ENCODE assay signal across 14 cellular contexts in genomic region chr3:41581700-41582099, GRCh38.
DNase-seq lines count a peak whose midpoint lies in the region; ATAC-seq and TF ChIP-seq lines count a peak whose summit lies in the region.
"Had no signal": no experiment of that assay in that cellular context is flagged by ENCODE, and none has a peak within 500 bp of the region (broad histone marks: within the 10 kb centered on the region; RNA-seq: fewer than 3 reads in every experiment).

No MANE protein-coding gene starts in this region.

- H3K36me3 Mint-ChIP-seq in CD14-positive monocyte = no peaks in the 10 kb centered on the region

- no peak overlapping the region for H3K4me3 ChIP-seq in foreskin fibroblast (ENCODE audit: low read depth in 1 of 2, low read length in 2 of 2)
- H3K4me3 ChIP-seq: thoracic aorta had no signal

- intact Hi-C loops in CD14-positive monocyte (cut with micrococcal nuclease) = no loop called here

- peaks cover 0 to 1% (median 0%) of the 10 kb centered on the region in 3 donors for H3K27me3 Mint-ChIP-seq in CD14-positive monocyte (ENCODE audit: low read depth in 3 of 3)
- H3K27me3 Mint-ChIP-seq: activated naive CD4-positive, alpha-beta T cell treated with anti-CD3 and anti-CD28 coated beads, Interleukin-2, amount 50 U/mL, for 24 hours had no signal

- H3K4me3 Mint-ChIP-seq in CD14-positive monocyte = no peak overlapping the region
- H3K4me3 Mint-ChIP-seq: activated naive CD4-positive, alpha-beta T cell treated with anti-CD3 and anti-CD28 coated beads, Interleukin-2, amount 50 U/mL, for 24 hours had no signal

- peak overlapping the region in 1 of 7 donors; percentile 7 for H3K27ac Mint-ChIP-seq in CD14-positive monocyte
- H3K27ac Mint-ChIP-seq: activated naive CD4-positive, alpha-beta T cell treated with anti-CD3 and anti-CD28 coated beads, Interleukin-2, amount 50 U/mL, for 24 hours had no signal

- no peaks in the 10 kb centered on the region for H3K4me1 Mint-ChIP-seq in CD14-positive monocyte

- TF ChIP-seq CTCF in GM13977 (IDR thresholded peaks at IDR 0.05; ENCODE audit: extremely low read depth, insufficient read depth, missing control alignments) (no peak), CD14-positive monocyte (IDR thresholded peaks at IDR 0.05) (no peak), foreskin fibroblast (IDR thresholded peaks at IDR 0.05; ENCODE audit: low read depth, low read length) (no peak)

- ATAC-seq in GM19467 (IDR thresholded peaks at IDR 0.05; ENCODE audit: unreplicated experiment) (peak; percentile 88), HG02981 (IDR thresholded peaks at IDR 0.05; ENCODE audit: unreplicated experiment) (peak; percentile 98)
- ATAC-seq: PC-3 had no signal

- DNase-seq in GM13977 (ENCODE audit: low spot score) = peak; percentile 75
- DNase-seq in NAMALWA (ENCODE audit: low spot score) = peak; percentile 43
- no peak for DNase-seq in stimulated activated CD4-positive, alpha-beta T cell treated with anti-CD3 and anti-CD28 coated beads, Interleukin-4, amount 100 ng/mL, for 4 hours
- DNase-seq in CD14-positive monocyte (ENCODE audit: low spot score) = no peak
- no peak for DNase-seq in DMS53 (lab: John Stamatoyannopoulos, UW)
- DNase-seq in foreskin fibroblast = no peak
- DNase-seq: effector CD8-positive, alpha-beta T cell; hypothalamus; PC-3; WERI-Rb-1 had no signal

- H3K9me3 Mint-ChIP-seq in CD14-positive monocyte = peaks cover 0 to 9% (median 4%) of the 10 kb centered on the region in 7 donors

- in situ Hi-C loops in GM13977 (cut with MboI; ENCODE audit: low pct_unique_long_range_greater_than_20kb, low sequenced_read_pairs, unreplicated experiment) = no loop called here

Comparison
In these comparisons a context has a peak if more than half of its experiments do, and no peak if none do; other contexts are left out.
1. DNase-seq: peak in GM13977 (single experiment) and NAMALWA (single experiment); none in stimulated activated CD4-positive, alpha-beta T cell treated with anti-CD3 and anti-CD28 coated beads, Interleukin-4, amount 100 ng/mL, for 4 hours (0 of 2), CD14-positive monocyte (single experiment), DMS53 (single experiment) and foreskin fibroblast (0 of 2).